Comparison of ENCODE assay signal across 8 cellular contexts in the genomic region with DNA sequence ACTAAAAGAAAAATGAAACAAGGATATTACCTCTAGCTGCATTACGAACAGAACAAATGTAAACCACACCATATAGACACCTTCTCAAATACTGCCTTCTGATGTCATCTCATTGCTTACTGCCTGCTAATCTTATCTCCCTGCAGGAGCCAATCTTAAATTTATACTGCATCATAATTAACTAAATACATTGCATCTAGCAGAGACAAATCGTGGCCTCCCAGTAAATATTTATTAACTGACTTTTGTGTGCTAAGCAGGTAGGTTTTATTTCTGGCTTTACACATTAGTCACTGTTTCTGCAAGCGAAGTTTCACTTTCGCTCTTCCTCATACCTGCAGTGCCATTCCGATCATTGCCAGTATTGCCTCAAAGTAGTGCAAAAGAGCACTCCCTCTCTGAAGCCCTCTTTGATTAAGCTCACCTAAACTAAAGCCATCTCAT.
A peak's percentile ranks its signal among the peaks of the same experiment; 100 is the strongest.
DNase-seq lines count a peak whose midpoint lies in the region; ATAC-seq and TF ChIP-seq lines count a peak whose summit lies in the region.

No MANE protein-coding gene starts in this region.

- DNase-seq in AML-193 (lab: John Stamatoyannopoulos, UW) (peak; percentile 35 to 48), NCI-H82 (lab: John Stamatoyannopoulos, UW) (no peak), COR-L47 (lab: John Stamatoyannopoulos, UW) (no peak), left ventricle myocardium inferior (no peak)
- peak; percentile 53 for DNase-seq in activated CD4-positive, alpha-beta memory T cell treated with anti-CD3 and anti-CD28 coated beads, Interleukin-2, amount 10 ng/mL, durations not matched to agents 7 days and 5 days
- peak in 7 of 10 donors; percentile 1 to 63 (median 23) for DNase-seq in naive thymus-derived CD8-positive, alpha-beta T cell

- H3K4me3 ChIP-seq in left ventricle myocardium inferior: no peak overlapping the region

- no peaks in the 10 kb centered on the region for H3K9me3 ChIP-seq in left ventricle myocardium inferior (replicated peaks)

- H3K4me1 Mint-ChIP-seq in activated CD4-positive, alpha-beta memory T cell treated with anti-CD3 and anti-CD28 coated beads, Interleukin-2, amount 10 ng/mL, durations not matched to agents 7 days and 5 days: peaks cover 55% of the 10 kb centered on the region
- peaks cover 16 to 54% (median 36%) of the 10 kb centered on the region in 4 donors for H3K4me1 Mint-ChIP-seq in naive thymus-derived CD8-positive, alpha-beta T cell

- intact Hi-C loops in left ventricle myocardium inferior (cut with micrococcal nuclease): no loop called here

- no peaks in the 10 kb centered on the region for H3K27me3 Mint-ChIP-seq in activated CD4-positive, alpha-beta memory T cell treated with anti-CD3 and anti-CD28 coated beads, Interleukin-2, amount 10 ng/mL, durations not matched to agents 7 days and 5 days
- H3K27me3 Mint-ChIP-seq in naive thymus-derived CD8-positive, alpha-beta T cell: no peaks in the 10 kb centered on the region

- CTCF ChIA-PET in activated CD4-positive, alpha-beta memory T cell treated with anti-CD3 and anti-CD28 coated beads, Interleukin-2, amount 10 ng/mL, durations not matched to agents 7 days and 5 days (lab: Charles Lee): interaction anchor here (0.8 to 1.5 kb wide), 5 partner anchors 9 to 110 kb away, joined by 3 to 6 read pairs (median 3); no protein-coding TSS in a partner anchor

- no peak overlapping the region for H3K27ac ChIP-seq in left ventricle myocardium inferior (replicated peaks)

- TF ChIP-seq CTCF in left ventricle myocardium inferior (IDR thresholded peaks at IDR 0.05; ENCODE audit: borderline replicate concordance): no peak

- H3K4me1 ChIP-seq in left ventricle myocardium inferior: peaks cover 69% of the 10 kb centered on the region

- no peaks in the 10 kb centered on the region for H3K27me3 ChIP-seq in left ventricle myocardium inferior (ENCODE audit: low read depth)

- H3K36me3 Mint-ChIP-seq in activated CD4-positive, alpha-beta memory T cell treated with anti-CD3 and anti-CD28 coated beads, Interleukin-2, amount 10 ng/mL, durations not matched to agents 7 days and 5 days (ENCODE audit: low read depth): peaks cover 7% of the 10 kb centered on the region
- H3K36me3 Mint-ChIP-seq in naive thymus-derived CD8-positive, alpha-beta T cell: peaks cover 0 to 3% (median 0%) of the 10 kb centered on the region in 3 donors

- peak overlapping the region; percentile 95 for H3K27ac Mint-ChIP-seq in activated CD4-positive, alpha-beta memory T cell treated with anti-CD3 and anti-CD28 coated beads, Interleukin-2, amount 10 ng/mL, durations not matched to agents 7 days and 5 days
- peak overlapping the region; percentile 29 to 96 (median 91) for H3K27ac Mint-ChIP-seq in naive thymus-derived CD8-positive, alpha-beta T cell

- H3K4me3 Mint-ChIP-seq in activated CD4-positive, alpha-beta memory T cell treated with anti-CD3 and anti-CD28 coated beads, Interleukin-2, amount 10 ng/mL, durations not matched to agents 7 days and 5 days: peak overlapping the region; percentile 84
- peak overlapping the region; percentile 76 to 90 (median 88) for H3K4me3 Mint-ChIP-seq in naive thymus-derived CD8-positive, alpha-beta T cell

- no peaks in the 10 kb centered on the region for H3K36me3 ChIP-seq in left ventricle myocardium inferior

- no peaks in the 10 kb centered on the region for H3K9me3 Mint-ChIP-seq in activated CD4-positive, alpha-beta memory T cell treated with anti-CD3 and anti-CD28 coated beads, Interleukin-2, amount 10 ng/mL, durations not matched to agents 7 days and 5 days
- no peaks in the 10 kb centered on the region for H3K9me3 Mint-ChIP-seq in naive thymus-derived CD8-positive, alpha-beta T cell

- POLR2A ChIA-PET in activated CD4-positive, alpha-beta memory T cell treated with anti-CD3 and anti-CD28 coated beads, Interleukin-2, amount 10 ng/mL, durations not matched to agents 7 days and 5 days (lab: Charles Lee): interaction anchor here (0.6 to 5.0 kb wide), 9 partner anchors 10 to 153 kb away, joined by 3 to 34 read pairs (median 4); a partner anchor contains a TSS
- POLR2A ChIA-PET in naive thymus-derived CD8-positive, alpha-beta T cell (lab: Charles Lee): interaction anchor here (0.9 to 1.2 kb wide), 2 partner anchors 9 to 94 kb away, joined by 3 to 4 read pairs; no protein-coding TSS in a partner anchor

- ATAC-seq in GM19025 (IDR thresholded peaks at IDR 0.05; ENCODE audit: low read depth, unreplicated experiment): peak; percentile 92
- peak; percentile 74 for ATAC-seq in HG03097 (IDR thresholded peaks at IDR 0.05; ENCODE audit: low FRiP score, unreplicated experiment)
- ATAC-seq in naive thymus-derived CD8-positive, alpha-beta T cell: peak; percentile 88 to 95

Comparison
In these comparisons a context has a peak if more than half of its experiments do, and no peak if none do; other contexts are left out.
1. DNase-seq: peak in AML-193 (2 of 2), activated CD4-positive, alpha-beta memory T cell treated with anti-CD3 and anti-CD28 coated beads, Interleukin-2, amount 10 ng/mL, durations not matched to agents 7 days and 5 days (single experiment) and naive thymus-derived CD8-positive, alpha-beta T cell (7 of 10); none in NCI-H82 (single experiment), COR-L47 (single experiment) and left ventricle myocardium inferior (single experiment).
2. Peak in every context shown above with its lines, with median percentiles within 50 percentile points of each other: ATAC-seq.